In genomic region chr2:169765523-169765922, GRCh38 we compare ENCODE assay signal across 18 cellular contexts. TPM values are rescaled to one million over a fixed set of nuclear protein-coding genes. Genes with fewer than 3 reads are reported as not detected.
DNase-seq lines count a peak whose midpoint lies in the region; ATAC-seq and TF ChIP-seq lines count a peak whose summit lies in the region.
"Had no signal": no experiment of that assay in that cellular context is flagged by ENCODE, and none has a peak within 500 bp of the region (broad histone marks: within the 10 kb centered on the region; RNA-seq: fewer than 3 reads in every experiment).

No MANE protein-coding gene starts in this region.

- H3K9me3 ChIP-seq in adipocyte (ENCODE audit: control insufficient read depth, low read length) = peaks cover 4% of the 10 kb centered on the region
- H3K9me3 ChIP-seq in naive thymus-derived CD4-positive, alpha-beta T cell (ENCODE audit: control insufficient read depth in 2 of 3, low read length in 3 of 3) = no peaks in the 10 kb centered on the region
- H3K9me3 ChIP-seq: gastroesophageal sphincter, vagina had no signal

- H3K27me3 ChIP-seq in adipocyte (replicated peaks; ENCODE audit: control insufficient read depth, insufficient read depth, low read length) = peaks cover 24% of the 10 kb centered on the region
- H3K27me3 ChIP-seq in naive thymus-derived CD4-positive, alpha-beta T cell (ENCODE audit: control insufficient read depth in 2 of 2, insufficient read depth in 2 of 2, low read length in 2 of 2) = peaks cover 0 to 13% of the 10 kb centered on the region in 2 donors
- H3K27me3 ChIP-seq: vagina had no signal

- no peaks in the 10 kb centered on the region for H3K36me3 ChIP-seq in adipocyte (ENCODE audit: control insufficient read depth, insufficient read depth, low read length, severe bottlenecking)
- no peaks in the 10 kb centered on the region for H3K36me3 ChIP-seq in naive thymus-derived CD4-positive, alpha-beta T cell (ENCODE audit: control insufficient read depth in 2 of 3, insufficient read depth in 3 of 3, low read length in 3 of 3)
- H3K36me3 ChIP-seq: gastroesophageal sphincter, vagina had no signal

- CTCF ChIA-PET in AG04449 (lab: Yijun Ruan, JAX) = no interaction called here
- CTCF ChIA-PET in naive thymus-derived CD4-positive, alpha-beta T cell (lab: Charles Lee) = interaction anchor here (0.6 kb wide), 1 partner anchor 314 kb away, joined by 3 read pairs; no protein-coding TSS in a partner anchor

- no peak overlapping the region for H3K27ac ChIP-seq in coronary artery
- H3K27ac ChIP-seq in naive thymus-derived CD4-positive, alpha-beta T cell (ENCODE audit: low read depth, low read length) = no peak overlapping the region
- H3K27ac ChIP-seq: gastroesophageal sphincter, vagina, WERI-Rb-1 had no signal

- DNase-seq in AG04449 (ENCODE audit: low read depth, low spot score) (peak; percentile 24), HT1080 (ENCODE audit: low read depth) (peak; percentile 32), adipocyte (ENCODE audit: low read depth) (peak; percentile 51), fibroblast of peridontal ligament (ENCODE audit: extremely low read depth) (peak; percentile 14), pons (ENCODE audit: low spot score) (no peak), coronary artery (ENCODE audit: low spot score) (no peak)
- no peak for DNase-seq in naive thymus-derived CD4-positive, alpha-beta T cell
- DNase-seq: activated CD8-positive, alpha-beta T cell treated with anti-CD3 and anti-CD28 coated beads for 36 hours; activated T-cell treated with anti-CD3 and anti-CD28 coated beads, Interleukin-2, amount 50 U/mL, for 48 hours; endodermal cell; stimulated activated CD4-positive, alpha-beta T cell treated with anti-CD3 and anti-CD28 coated beads, Interleukin-2, amount 100 ng/mL, for 48 hours; T-cell; WERI-Rb-1 had no signal

- intact Hi-C loops in naive thymus-derived CD4-positive, alpha-beta T cell (cut with micrococcal nuclease) = no loop called here

- H3K27me3 Mint-ChIP-seq in naive thymus-derived CD4-positive, alpha-beta T cell = peaks cover 8 to 22% (median 20%) of the 10 kb centered on the region in 5 donors
- H3K27me3 Mint-ChIP-seq: central memory CD8-positive, alpha-beta T cell had no signal

- ATAC-seq in HG03095 (IDR thresholded peaks at IDR 0.05; ENCODE audit: unreplicated experiment) = no peak
- ATAC-seq in naive thymus-derived CD4-positive, alpha-beta T cell = no peak
- ATAC-seq: activated CD8-positive, alpha-beta T cell treated with anti-CD3 and anti-CD28 coated beads for 36 hours; activated naive CD4-positive, alpha-beta T cell treated with anti-CD3 and anti-CD28 coated beads, Interleukin-2, amount 50 U/mL, for 72 hours; gastroesophageal sphincter; T-cell had no signal

- peaks cover 0 to 27% (median 13%) of the 10 kb centered on the region in 7 donors for H3K4me1 Mint-ChIP-seq in naive thymus-derived CD4-positive, alpha-beta T cell
- H3K4me1 Mint-ChIP-seq: endodermal cell had no signal

- TF ChIP-seq CTCF in AG04449 (IDR thresholded peaks at IDR 0.05; ENCODE audit: insufficient read depth, low read length, missing control alignments) = no peak
- TF ChIP-seq CTCF in coronary artery (IDR thresholded peaks at IDR 0.05) = no peak

- POLR2A ChIA-PET in AG04449 (lab: Yijun Ruan, JAX) = no interaction called here
- POLR2A ChIA-PET in naive thymus-derived CD4-positive, alpha-beta T cell (lab: Charles Lee) = no interaction called here

- H3K4me3 ChIP-seq in AG04449 (ENCODE audit: low read depth, low read length) (no peak overlapping the region), adipocyte (ENCODE audit: low read length) (no peak overlapping the region), coronary artery (no peak overlapping the region)
- H3K4me3 ChIP-seq in naive thymus-derived CD4-positive, alpha-beta T cell (ENCODE audit: low read length) = no peak overlapping the region
- H3K4me3 ChIP-seq: gastroesophageal sphincter, vagina had no signal

- H3K4me1 ChIP-seq in adipocyte (ENCODE audit: control insufficient read depth, insufficient read depth, low read length) = no peaks in the 10 kb centered on the region
- no peaks in the 10 kb centered on the region for H3K4me1 ChIP-seq in naive thymus-derived CD4-positive, alpha-beta T cell (ENCODE audit: control insufficient read depth in 2 of 2, insufficient read depth in 2 of 2, low read length in 2 of 2)

- no peaks in the 10 kb centered on the region for H3K9me3 Mint-ChIP-seq in naive thymus-derived CD4-positive, alpha-beta T cell
- H3K9me3 Mint-ChIP-seq: activated CD8-positive, alpha-beta T cell treated with anti-CD3 and anti-CD28 coated beads for 36 hours; activated naive CD4-positive, alpha-beta T cell treated with anti-CD3 and anti-CD28 coated beads, Interleukin-2, amount 50 U/mL, for 72 hours; central memory CD8-positive, alpha-beta T cell; T-cell had no signal

- H3K36me3 Mint-ChIP-seq in naive thymus-derived CD4-positive, alpha-beta T cell = peaks cover 0 to 3% (median 0%) of the 10 kb centered on the region in 5 donors
- H3K36me3 Mint-ChIP-seq: activated naive CD4-positive, alpha-beta T cell treated with anti-CD3 and anti-CD28 coated beads, Interleukin-2, amount 50 U/mL, for 72 hours; T-cell had no signal

- no peak overlapping the region for H3K4me3 Mint-ChIP-seq in naive thymus-derived CD4-positive, alpha-beta T cell
- H3K4me3 Mint-ChIP-seq: activated CD8-positive, alpha-beta T cell treated with anti-CD3 and anti-CD28 coated beads for 36 hours; central memory CD8-positive, alpha-beta T cell; endodermal cell; T-cell had no signal

- no peak overlapping the region for H3K27ac Mint-ChIP-seq in naive thymus-derived CD4-positive, alpha-beta T cell
- H3K27ac Mint-ChIP-seq: activated CD8-positive, alpha-beta T cell treated with anti-CD3 and anti-CD28 coated beads for 36 hours; activated naive CD4-positive, alpha-beta T cell treated with anti-CD3 and anti-CD28 coated beads, Interleukin-2, amount 50 U/mL, for 72 hours; endodermal cell; T-cell had no signal

- no peak overlapping the region for H3K9ac ChIP-seq in adipocyte (ENCODE audit: low read length)

RNA-seq across cellular contexts. Expression of gene KLHL23, which starts 31.9 kb away (rescaled TPM):
- total RNA-seq in HT1080 (2014; rRNA removed; shearing (Covaris generic)) = 23.6 and 28.1 TPM in 2 replicates
- polyA plus RNA-seq in HT1080 (2015; cell fraction: cytosol; rRNA removed) = 12.9 and 15.8 TPM in 2 replicates
- 10.7 and 15.1 TPM in 2 replicates for polyA plus RNA-seq in HT1080 (2015; cell fraction: nucleus; rRNA removed)
- total RNA-seq in naive thymus-derived CD4-positive, alpha-beta T cell = 1 to 10 TPM; 1.1 to 3.9 (median 2.7) TPM
- 1 to 10 TPM; 1.5 to 3.8 TPM for polyA plus RNA-seq in naive thymus-derived CD4-positive, alpha-beta T cell

RNA-seq across cellular contexts. Expression of gene SSB, which starts 33.1 kb away (rescaled TPM):
- 144 and 174 TPM in 2 replicates for total RNA-seq in HT1080 (2014; rRNA removed; shearing (Covaris generic))
- 165 and 204 TPM in 2 replicates for polyA plus RNA-seq in HT1080 (2015; cell fraction: cytosol; rRNA removed)
- polyA plus RNA-seq in HT1080 (2015; cell fraction: nucleus; rRNA removed) = 232 and 264 TPM in 2 replicates
- 100 to 1,000 TPM in 3 of 5 experiments, 10 to 100 TPM in 2; 88.3 to 104 (median 102) TPM for total RNA-seq in naive thymus-derived CD4-positive, alpha-beta T cell
- polyA plus RNA-seq in naive thymus-derived CD4-positive, alpha-beta T cell = 100 to 1,000 TPM in 1 of 2 donors, 10 to 100 TPM in 1; 80.5 to 150 TPM

RNA-seq across cellular contexts. Expression of gene METTL5, which starts 59.2 kb away (rescaled TPM):
- 91.0 and 110 TPM in 2 replicates for total RNA-seq in HT1080 (2014; rRNA removed; shearing (Covaris generic))
- polyA plus RNA-seq in HT1080 (2015; cell fraction: cytosol; rRNA removed) = 170 and 177 TPM in 2 replicates
- polyA plus RNA-seq in HT1080 (2015; cell fraction: nucleus; rRNA removed) = 59.3 and 63.0 TPM in 2 replicates
- total RNA-seq in naive thymus-derived CD4-positive, alpha-beta T cell = 10 to 100 TPM; 21.1 to 52.9 (median 44.2) TPM
- polyA plus RNA-seq in naive thymus-derived CD4-positive, alpha-beta T cell = 100 to 1,000 TPM; 112 to 149 TPM

Comparison
In these comparisons a context has a peak if more than half of its experiments do, and no peak if none do; other contexts are left out.
1. DNase-seq: peak in AG04449 (single experiment), HT1080 (single experiment), adipocyte (single experiment) and fibroblast of peridontal ligament (single experiment); none in pons (single experiment), coronary artery (single experiment) and naive thymus-derived CD4-positive, alpha-beta T cell (0 of 9).